In the genomic region with DNA sequence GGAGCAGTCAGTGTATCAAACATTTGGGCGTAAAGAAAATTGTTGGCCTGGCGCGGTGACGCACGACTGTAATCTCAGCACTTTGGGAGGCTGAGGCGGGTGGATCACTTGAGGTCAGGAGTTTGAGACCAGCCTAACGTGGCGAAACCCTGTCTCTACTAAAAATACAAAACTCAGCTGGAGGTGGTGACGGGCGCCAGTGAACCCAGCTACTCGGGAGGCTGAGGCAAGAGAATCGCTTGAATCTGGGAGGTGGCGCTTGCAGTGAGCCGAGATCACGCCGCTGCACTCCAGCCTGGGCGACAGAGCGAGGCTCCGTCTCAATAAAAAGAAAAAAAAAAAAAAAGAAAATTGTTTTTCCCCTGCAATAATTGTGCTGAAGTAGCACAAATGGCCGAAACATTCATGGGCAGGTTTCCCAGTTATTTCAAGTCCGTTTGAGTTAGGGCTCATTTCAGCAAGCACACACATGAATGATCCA, we compare ENCODE assay signal across 8 cellular contexts.
A peak's percentile ranks its signal among the peaks of the same experiment; 100 is the strongest.
DNase-seq lines count a peak whose midpoint lies in the region; ATAC-seq and TF ChIP-seq lines count a peak whose summit lies in the region.

No MANE protein-coding gene starts in this region.

- TF ChIP-seq CTCF in AG04449 (IDR thresholded peaks at IDR 0.05; ENCODE audit: insufficient read depth, low read length, missing control alignments) (no peak), HFF-Myc (IDR thresholded peaks at IDR 0.05; ENCODE audit: low read depth, low read length, missing control alignments) (no peak), astrocyte of the spinal cord (IDR thresholded peaks at IDR 0.05; ENCODE audit: low read depth, low read length) (no peak)

- CTCF ChIA-PET in AG04449 (lab: Yijun Ruan, JAX) = no interaction called here

- peak overlapping the region; percentile 82 for H3K4me3 Mint-ChIP-seq in memory B cell

- H3K9me3 Mint-ChIP-seq in memory B cell = peaks cover 1% of the 10 kb centered on the region

- H3K4me1 Mint-ChIP-seq in memory B cell = peaks cover 5% of the 10 kb centered on the region

- peak overlapping the region; percentile 75 for H3K4me3 ChIP-seq in AG04449 (ENCODE audit: low read depth, low read length)
- peak overlapping the region; percentile 87 for H3K4me3 ChIP-seq in HFF-Myc (replicated peaks; ENCODE audit: low read depth, low read length)
- H3K4me3 ChIP-seq in astrocyte of the spinal cord (ENCODE audit: low read depth, low read length) = peak overlapping the region; percentile 69

- ATAC-seq in memory B cell (ENCODE audit: low read depth) (no peak), GM19328 (IDR thresholded peaks at IDR 0.05; ENCODE audit: unreplicated experiment) (no peak), HG03442 (IDR thresholded peaks at IDR 0.05; ENCODE audit: unreplicated experiment) (no peak), HG02610 (IDR thresholded peaks at IDR 0.05; ENCODE audit: unreplicated experiment) (no peak)

- peaks cover 2% of the 10 kb centered on the region for H3K36me3 Mint-ChIP-seq in memory B cell

- DNase-seq in AG04449 (ENCODE audit: low read depth, low spot score) = no peak
- no peak for DNase-seq in HFF-Myc (ENCODE audit: extremely low read depth, low read depth)
- DNase-seq in astrocyte of the spinal cord (ENCODE audit: low read depth, low spot score) = peak; percentile 22
- no peak for DNase-seq in memory B cell (ENCODE audit: low spot score in 2 of 2)
- no peak for DNase-seq in DMS153 (lab: John Stamatoyannopoulos, UW)

- in situ Hi-C loops in astrocyte of the spinal cord (cut with HindIII; ENCODE audit: low sequenced_read_pairs) = no loop called here

- no peaks in the 10 kb centered on the region for H3K27me3 Mint-ChIP-seq in memory B cell

- no peak overlapping the region for H3K27ac Mint-ChIP-seq in memory B cell

- POLR2A ChIA-PET in AG04449 (lab: Yijun Ruan, JAX) = no interaction called here
